In genomic region chr6:33391278-33392167, GRCh38 we compare ENCODE assay signal across 1 cellular context.
TF ChIP-seq lines count a peak whose summit lies in the region.

TSS of gene KIFC1 (plus strand) at chr6:33391823. CDS start at chr6:33391986, 163 bp downstream.

TF ChIP-seq in GM23338, 12 proteins besides CTCF, POLR2A, EP300 and RAD21 (continued from another document):
- TF ChIP-seq ZNF462 (CRISPR knock-in tag; IDR thresholded peaks at IDR 0.05) (no peak), ZNF331 (CRISPR knock-in tag; IDR thresholded peaks at IDR 0.05; ENCODE audit: low read depth) (no peak)
